ENCODE assay signal across 1 cellular context in genomic region chr12:49367381-49368239, GRCh38.
TF ChIP-seq lines count a peak whose summit lies in the region.

SPATS2 (plus strand) TSS chr12:49367462; CDS start chr12:49461013, 93,551 bp downstream.

TF ChIP-seq in HEK293, 187 proteins besides CTCF, POLR2A, EP300 and RAD21 (continued from another document):
- TF ChIP-seq ZBTB10 (tag by site-specific recombination; IDR thresholded peaks at IDR 0.05) (peak; percentile 12; the same call in 1 of the 2 replicates), ZNF341 (tag by site-specific recombination; IDR thresholded peaks at IDR 0.05; ENCODE audit: low read depth) (peak; percentile 63), KLF1 (tag by site-specific recombination; IDR thresholded peaks at IDR 0.05) (no peak), ZNF785 (tag by site-specific recombination; IDR thresholded peaks at IDR 0.05) (no peak), ZNF274 (IDR thresholded peaks at IDR 0.05; ENCODE audit: low read length) (no peak), ZNF274 (tag by site-specific recombination; IDR thresholded peaks at IDR 0.05; ENCODE audit: borderline replicate concordance) (no peak), ZNF670 (tag by site-specific recombination; IDR thresholded peaks at IDR 0.05; ENCODE audit: low read depth) (no peak), SCRT2 (tag by site-specific recombination; IDR thresholded peaks at IDR 0.05) (no peak), EGR2 (tag by site-specific recombination; IDR thresholded peaks at IDR 0.05; ENCODE audit: low read depth) (0 out of 2 replicates have a peak, but pooled peaks have one; percentile 44), ZNF302 (tag by site-specific recombination; IDR thresholded peaks at IDR 0.05; ENCODE audit: low read depth) (no peak), OSR2 (tag by site-specific recombination; IDR thresholded peaks at IDR 0.05) (no peak), TCF7L2 (IDR thresholded peaks at IDR 0.05; ENCODE audit: borderline replicate concordance, low read depth, low read length) (no peak), ZNF366 (tag by site-specific recombination; conservative IDR thresholded peaks at IDR 0.05) (peak; percentile 85), ZNF16 (tag by site-specific recombination; IDR thresholded peaks at IDR 0.05; ENCODE audit: low read depth) (no peak), ZNF335 (tag by site-specific recombination; conservative IDR thresholded peaks at IDR 0.05) (peak; percentile 97), ZNF354C (tag by site-specific recombination; IDR thresholded peaks at IDR 0.05; ENCODE audit: borderline replicate concordance, low read depth) (no peak), ZNF416 (tag by site-specific recombination; IDR thresholded peaks at IDR 0.05) (no peak), ZSCAN30 (tag by site-specific recombination; IDR thresholded peaks at IDR 0.05) (no peak), KLF17 (tag by site-specific recombination; IDR thresholded peaks at IDR 0.05) (peak; percentile 11; the same call in 1 of the 2 replicates), ZNF777 (tag by site-specific recombination; IDR thresholded peaks at IDR 0.05; ENCODE audit: borderline replicate concordance) (no peak), ZNF398 (tag by site-specific recombination; IDR thresholded peaks at IDR 0.05) (peak; percentile 86; the same call in 1 of the 2 replicates), KLF9 (tag by site-specific recombination; IDR thresholded peaks at IDR 0.05; ENCODE audit: low read depth) (peak; percentile 62; the same call in 1 of the 2 replicates), ZNF350 (tag by site-specific recombination; IDR thresholded peaks at IDR 0.05) (no peak), ZFP37 (tag by site-specific recombination; IDR thresholded peaks at IDR 0.05) (no peak), ZBTB7A (tag by site-specific recombination; IDR thresholded peaks at IDR 0.05; ENCODE audit: low read depth) (no peak), ZNF664 (tag by site-specific recombination; IDR thresholded peaks at IDR 0.05) (no peak), ZNF394 (tag by site-specific recombination; IDR thresholded peaks at IDR 0.05; ENCODE audit: borderline replicate concordance) (no peak)
- TF ChIP-seq, protein P1, sequence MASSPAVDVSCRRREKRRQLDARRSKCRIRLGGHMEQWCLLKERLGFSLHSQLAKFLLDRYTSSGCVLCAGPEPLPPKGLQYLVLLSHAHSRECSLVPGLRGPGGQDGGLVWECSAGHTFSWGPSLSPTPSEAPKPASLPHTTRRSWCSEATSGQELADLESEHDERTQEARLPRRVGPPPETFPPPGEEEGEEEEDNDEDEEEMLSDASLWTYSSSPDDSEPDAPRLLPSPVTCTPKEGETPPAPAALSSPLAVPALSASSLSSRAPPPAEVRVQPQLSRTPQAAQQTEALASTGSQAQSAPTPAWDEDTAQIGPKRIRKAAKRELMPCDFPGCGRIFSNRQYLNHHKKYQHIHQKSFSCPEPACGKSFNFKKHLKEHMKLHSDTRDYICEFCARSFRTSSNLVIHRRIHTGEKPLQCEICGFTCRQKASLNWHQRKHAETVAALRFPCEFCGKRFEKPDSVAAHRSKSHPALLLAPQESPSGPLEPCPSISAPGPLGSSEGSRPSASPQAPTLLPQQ (tag by site-specific recombination; IDR thresholded peaks at IDR 0.05), result no peak; the same call in 1 of the 2 replicates
- TF ChIP-seq, protein P2, sequence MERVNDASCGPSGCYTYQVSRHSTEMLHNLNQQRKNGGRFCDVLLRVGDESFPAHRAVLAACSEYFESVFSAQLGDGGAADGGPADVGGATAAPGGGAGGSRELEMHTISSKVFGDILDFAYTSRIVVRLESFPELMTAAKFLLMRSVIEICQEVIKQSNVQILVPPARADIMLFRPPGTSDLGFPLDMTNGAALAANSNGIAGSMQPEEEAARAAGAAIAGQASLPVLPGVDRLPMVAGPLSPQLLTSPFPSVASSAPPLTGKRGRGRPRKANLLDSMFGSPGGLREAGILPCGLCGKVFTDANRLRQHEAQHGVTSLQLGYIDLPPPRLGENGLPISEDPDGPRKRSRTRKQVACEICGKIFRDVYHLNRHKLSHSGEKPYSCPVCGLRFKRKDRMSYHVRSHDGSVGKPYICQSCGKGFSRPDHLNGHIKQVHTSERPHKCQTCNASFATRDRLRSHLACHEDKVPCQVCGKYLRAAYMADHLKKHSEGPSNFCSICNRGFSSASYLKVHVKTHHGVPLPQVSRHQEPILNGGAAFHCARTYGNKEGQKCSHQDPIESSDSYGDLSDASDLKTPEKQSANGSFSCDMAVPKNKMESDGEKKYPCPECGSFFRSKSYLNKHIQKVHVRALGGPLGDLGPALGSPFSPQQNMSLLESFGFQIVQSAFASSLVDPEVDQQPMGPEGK (tag by site-specific recombination; IDR thresholded peaks at IDR 0.05), result peak; percentile 86
